Comparison of ENCODE assay signal across 8 cellular contexts in the genomic region with DNA sequence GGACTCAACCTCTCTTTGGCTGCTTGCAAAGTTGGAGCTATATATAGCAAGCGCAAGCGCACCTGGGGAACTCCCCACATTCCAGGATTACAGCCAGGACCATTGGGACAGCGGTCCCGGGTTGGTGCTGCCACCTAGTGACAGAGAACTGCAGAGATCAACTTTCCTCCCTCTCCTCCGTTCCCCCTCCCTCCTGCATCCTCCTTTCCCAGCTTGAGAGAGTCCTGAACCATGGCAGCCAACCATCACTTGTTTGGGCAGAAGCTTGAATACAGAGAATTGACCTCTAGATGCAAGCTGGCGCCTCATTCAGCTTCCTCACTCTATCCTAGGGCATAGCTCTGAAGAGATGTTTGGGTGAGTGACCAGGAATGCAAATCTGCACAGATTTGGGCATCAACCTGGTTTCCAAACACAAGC. TPM values are rescaled to one million over a fixed set of nuclear protein-coding genes. Genes with fewer than 3 reads are reported as not detected.
DNase-seq lines count a peak whose midpoint lies in the region; ATAC-seq, FAIRE-seq and TF ChIP-seq lines count a peak whose summit lies in the region.

No MANE protein-coding gene starts in this region.

- no peak overlapping the region for H2BK120ac ChIP-seq in mesenchymal stem cell (ENCODE audit: low read depth, low read length)

- no peak overlapping the region for H3K18ac ChIP-seq in mesenchymal stem cell (ENCODE audit: low read depth in 1 of 2, low read length in 2 of 2)

- no peak overlapping the region for H2AK5ac ChIP-seq in mesenchymal stem cell (ENCODE audit: low read length, severe bottlenecking)

- peak; percentile 83 for TF ChIP-seq CTCF in D721Med (IDR thresholded peaks at IDR 0.05; ENCODE audit: insufficient read depth, missing control alignments)
- TF ChIP-seq CTCF in thoracic aorta (IDR thresholded peaks at IDR 0.05): peak; percentile 59

- POLR2A ChIA-PET in HEK293T (lab: Yijun Ruan, JAX): interaction anchor here (0.7 to 1.0 kb wide), 3 partner anchors 11 to 100 kb away, joined by 3 to 4 read pairs (median 3); a partner anchor contains a TSS

- no peak overlapping the region for H2BK5ac ChIP-seq in mesenchymal stem cell (ENCODE audit: low read depth, low read length, poor library complexity, severe bottlenecking)

- peak; percentile 63 for DNase-seq in D721Med (ENCODE audit: insufficient read length, low spot score)
- peak; percentile 87 for DNase-seq in HEK293T (ENCODE audit: extremely low spot score)
- peak; percentile 66 for DNase-seq in NCI-H226
- peak; percentile 37 to 39 for DNase-seq in activated CD4-positive, alpha-beta T cell treated with anti-CD3 and anti-CD28 coated beads, Interleukin-2, amount 50 U/mL, for 4 hours
- DNase-seq in epidermal melanocyte (ENCODE audit: insufficient read length, low spot score): peak; percentile 89
- peak; percentile 78 for DNase-seq in mesenchymal stem cell
- no peak for DNase-seq in thoracic aorta (ENCODE audit: low spot score)

- H3K9ac ChIP-seq in mesenchymal stem cell (ENCODE audit: low read length): no peak overlapping the region

- H3K4me1 ChIP-seq in mesenchymal stem cell (ENCODE audit: control insufficient read depth, insufficient read depth, low read depth, low read length) (no peaks in the 10 kb centered on the region), thoracic aorta (ENCODE audit: control insufficient read depth in 1 of 2, low read depth in 2 of 2) (no peaks in the 10 kb centered on the region)

- H3K79me1 ChIP-seq in mesenchymal stem cell (replicated peaks; ENCODE audit: low read length, poor library complexity, severe bottlenecking): no peaks in the 10 kb centered on the region

- H3K27me3 ChIP-seq in mesenchymal stem cell (ENCODE audit: control insufficient read depth in 1 of 2, insufficient read depth in 1 of 2, low read length in 2 of 2) (peaks cover 12 to 37% of the 10 kb centered on the region in 2 experiments), thoracic aorta (replicated peaks; ENCODE audit: insufficient read depth) (no peaks in the 10 kb centered on the region)

- no peak for ATAC-seq in thoracic aorta (ENCODE audit: insufficient number of reproducible peaks, low FRiP score, low read depth)
- ATAC-seq in HG03045 (IDR thresholded peaks at IDR 0.05; ENCODE audit: unreplicated experiment): no peak

- no peaks in the 10 kb centered on the region for H3K9me3 ChIP-seq in mesenchymal stem cell (ENCODE audit: control insufficient read depth, low read length)
- H3K9me3 ChIP-seq in thoracic aorta: no peaks in the 10 kb centered on the region

- no peak for FAIRE-seq in D721Med (lab: Jason Lieb, UNC)

- H3K4ac ChIP-seq in mesenchymal stem cell (ENCODE audit: low read depth in 1 of 2, low read length in 2 of 2): no peak overlapping the region

- no peak overlapping the region for H3K4me2 ChIP-seq in mesenchymal stem cell (ENCODE audit: low read length, poor library complexity, severe bottlenecking)

- H3K4me3 ChIP-seq in mesenchymal stem cell (ENCODE audit: insufficient read depth in 1 of 2, low read depth in 1 of 2, low read length in 2 of 2): no peak overlapping the region
- no peak overlapping the region for H3K4me3 ChIP-seq in thoracic aorta

- H2BK12ac ChIP-seq in mesenchymal stem cell (ENCODE audit: low read length in 2 of 2): no peak overlapping the region

- H3K36me3 ChIP-seq in mesenchymal stem cell (ENCODE audit: control insufficient read depth in 1 of 2, insufficient read depth in 2 of 2, low read depth in 1 of 2, low read length in 2 of 2) (no peaks in the 10 kb centered on the region), thoracic aorta (no peaks in the 10 kb centered on the region)

- no peak overlapping the region for H4K91ac ChIP-seq in mesenchymal stem cell (ENCODE audit: low read length)

- WGBS in mesenchymal stem cell: 0% methylated on average over 6 of the region's 6 CpGs

- CTCF ChIA-PET in HEK293T (lab: Yijun Ruan, JAX): interaction anchor here (0.6 to 2.7 kb wide), 18 partner anchors 9 to 258 kb away, joined by 3 to 27 read pairs (median 4); no protein-coding TSS in a partner anchor

- no peak overlapping the region for H3K23ac ChIP-seq in mesenchymal stem cell (ENCODE audit: low read length in 2 of 2)

- no peak overlapping the region for H2BK15ac ChIP-seq in mesenchymal stem cell (ENCODE audit: low read depth, poor library complexity, severe bottlenecking)

- no peak overlapping the region for H2AFZ ChIP-seq in mesenchymal stem cell (ENCODE audit: low read depth, low read length)

- no peak overlapping the region for H3K14ac ChIP-seq in mesenchymal stem cell (ENCODE audit: low read length in 2 of 2)

- H4K8ac ChIP-seq in mesenchymal stem cell (ENCODE audit: low read length): no peak overlapping the region

- H3K27ac ChIP-seq in mesenchymal stem cell (ENCODE audit: low read length, poor library complexity, severe bottlenecking): no peak overlapping the region
- no peak overlapping the region for H3K27ac ChIP-seq in thoracic aorta

TF ChIP-seq in HEK293T, 16 proteins besides CTCF, POLR2A, EP300 and RAD21:
- TF ChIP-seq FOXM1 (IDR thresholded peaks at IDR 0.05; ENCODE audit: borderline replicate concordance): no peak
- no peak for TF ChIP-seq TARDBP (IDR thresholded peaks at IDR 0.05)
- no peak for TF ChIP-seq CTBP1 (IDR thresholded peaks at IDR 0.05; ENCODE audit: borderline replicate concordance)
TF ChIP-seq in HEK293T: peak in this region for 0.

RNA-seq across cellular contexts. Expression of a gene that starts 17.4 kb away (rescaled TPM):
- 3.0 TPM for polyA plus RNA-seq in mesenchymal stem cell (2013, experiment 1 of 2)
- 2.6 TPM for polyA plus RNA-seq in mesenchymal stem cell (2013, experiment 2 of 2)
- total RNA-seq in thoracic aorta: 1 to 10 TPM; 6.2 to 8.3 TPM

RNA-seq across cellular contexts. Expression of a gene that starts 38.8 kb away (rescaled TPM):
- not detected for polyA plus RNA-seq in mesenchymal stem cell (2013, experiment 1 of 2)
- 0.04 TPM for polyA plus RNA-seq in mesenchymal stem cell (2013, experiment 2 of 2)
- total RNA-seq in thoracic aorta: 1 to 10 TPM; 3.7 to 9.5 TPM
